2 cellular contexts compared by ENCODE assay signal in genomic region chr16:75097191-75097761, GRCh38.
TF ChIP-seq lines count a peak whose summit lies in the region.

No MANE protein-coding gene starts in this region.

TF ChIP-seq in HCT116, 20 proteins besides CTCF, POLR2A, EP300 and RAD21:
- no peak for TF ChIP-seq EGR1 (IDR thresholded peaks at IDR 0.05; ENCODE audit: low read depth)
- no peak for TF ChIP-seq POLR2AphosphoS5 (IDR thresholded peaks at IDR 0.05; ENCODE audit: low read depth, low read length)
- TF ChIP-seq FOSL1 (IDR thresholded peaks at IDR 0.05; ENCODE audit: low read depth), result no peak
- TF ChIP-seq EZH2 (IDR thresholded peaks at IDR 0.05), result no peak
- TF ChIP-seq MAX (IDR thresholded peaks at IDR 0.05), result no peak
- TF ChIP-seq EZH2phosphoT487 (IDR thresholded peaks at IDR 0.05; ENCODE audit: borderline replicate concordance), result no peak
- TF ChIP-seq CBX3 (IDR thresholded peaks at IDR 0.05; ENCODE audit: low read depth), result no peak
- no peak for TF ChIP-seq YY1 (IDR thresholded peaks at IDR 0.05; ENCODE audit: extremely low read depth, insufficient replicate concordance, low read depth, low read length)
TF ChIP-seq in HCT116: peak in this region for 0.

TF ChIP-seq in H1, 55 proteins besides CTCF, POLR2A, EP300 and RAD21:
- TF ChIP-seq JUND (IDR thresholded peaks at IDR 0.05; ENCODE audit: low read length), result no peak
- peak; percentile 33 for TF ChIP-seq SAP30 (IDR thresholded peaks at IDR 0.05; ENCODE audit: insufficient read depth, insufficient replicate concordance, low read length)
- no peak for TF ChIP-seq POU5F1 (IDR thresholded peaks at IDR 0.05; ENCODE audit: low read depth, low read length)
- no peak for TF ChIP-seq NANOG (IDR thresholded peaks at IDR 0.05; ENCODE audit: insufficient read depth, low read depth, low read length, poor library complexity, severe bottlenecking)
- no peak for TF ChIP-seq RBBP5 (IDR thresholded peaks at IDR 0.05; ENCODE audit: borderline replicate concordance, low read depth, low read length)
- TF ChIP-seq BCL11A (IDR thresholded peaks at IDR 0.05; ENCODE audit: low read depth in 2 of 2, low read length in 2 of 2), result no peak
- no peak for TF ChIP-seq TCF12 (IDR thresholded peaks at IDR 0.05; ENCODE audit: low read depth, low read length)
- no peak for TF ChIP-seq GTF2F1 (IDR thresholded peaks at IDR 0.05; ENCODE audit: borderline replicate concordance, low read depth, low read length)
- no peak for TF ChIP-seq SP4 (IDR thresholded peaks at IDR 0.05; ENCODE audit: low read length)
- peak; percentile 86; a peak in 3 of 4 replicates for TF ChIP-seq SIN3A (conservative IDR thresholded peaks at IDR 0.05 in 1 of 2, IDR thresholded peaks at IDR 0.05 in 1 of 2; ENCODE audit: low read depth in 1 of 2, low read length in 2 of 2)
